In genomic region chr11:121374286-121374985, GRCh38 we compare ENCODE assay signal across 17 cellular contexts.
A peak's percentile ranks its signal among the peaks of the same experiment; 100 is the strongest.
DNase-seq lines count a peak whose midpoint lies in the region; ATAC-seq lines count a peak whose summit lies in the region.
"Had no signal": no experiment of that assay in that cellular context is flagged by ENCODE, and none has a peak within 500 bp of the region (broad histone marks: within the 10 kb centered on the region; RNA-seq: fewer than 3 reads in every experiment).

No MANE protein-coding gene starts in this region.

- peaks cover 12 to 62% of the 10 kb centered on the region in 2 donors for H3K4me1 ChIP-seq in naive thymus-derived CD4-positive, alpha-beta T cell (ENCODE audit: control insufficient read depth in 2 of 2, insufficient read depth in 2 of 2, low read length in 2 of 2)

- no peak overlapping the region for H3K4me3 ChIP-seq in naive thymus-derived CD4-positive, alpha-beta T cell (ENCODE audit: low read length)

- intact Hi-C loops in naive thymus-derived CD4-positive, alpha-beta T cell (cut with micrococcal nuclease): loop anchor here in 1 of 2 donors (5.0 kb wide), 1 partner anchor 37 kb away; no protein-coding TSS in a partner anchor

- H3K9me3 Mint-ChIP-seq in T-cell: peaks cover 0 to 2% (median 0%) of the 10 kb centered on the region in 3 donors
- H3K9me3 Mint-ChIP-seq in naive thymus-derived CD4-positive, alpha-beta T cell: peaks cover 0 to 12% (median 0%) of the 10 kb centered on the region in 11 donors
- H3K9me3 Mint-ChIP-seq: IgD-negative memory B cell had no signal

- H3K36me3 Mint-ChIP-seq in T-cell: no peaks in the 10 kb centered on the region
- H3K36me3 Mint-ChIP-seq in naive thymus-derived CD4-positive, alpha-beta T cell: peaks cover 0 to 35% (median 0%) of the 10 kb centered on the region in 5 donors

- no peak overlapping the region for H3K4me3 Mint-ChIP-seq in T-cell
- peak overlapping the region in 4 of 10 donors; percentile 3 to 83 (median 18) for H3K4me3 Mint-ChIP-seq in naive thymus-derived CD4-positive, alpha-beta T cell

- H3K9me3 ChIP-seq in KOPT-K1 (ENCODE audit: insufficient read depth, low read length, poor library complexity, severe bottlenecking): no peaks in the 10 kb centered on the region
- no peaks in the 10 kb centered on the region for H3K9me3 ChIP-seq in naive thymus-derived CD4-positive, alpha-beta T cell (ENCODE audit: control insufficient read depth in 2 of 3, low read length in 3 of 3)

- CTCF ChIA-PET in T-cell (lab: Charles Lee): interaction anchor here (0.6 to 1.1 kb wide), 2 partner anchors 39 to 948 kb away, joined by 3 read pairs; no protein-coding TSS in a partner anchor
- CTCF ChIA-PET in naive thymus-derived CD4-positive, alpha-beta T cell (lab: Charles Lee): interaction anchor here (0.7 kb wide), 1 partner anchor 22 kb away, joined by 3 read pairs; no protein-coding TSS in a partner anchor

- H3K27me3 Mint-ChIP-seq in T-cell: no peaks in the 10 kb centered on the region
- no peaks in the 10 kb centered on the region for H3K27me3 Mint-ChIP-seq in naive thymus-derived CD4-positive, alpha-beta T cell
- H3K27me3 Mint-ChIP-seq: IgD-negative memory B cell had no signal

- ATAC-seq in T-cell (replicated peaks in 1 of 4) (no peak), HG03159 (IDR thresholded peaks at IDR 0.05; ENCODE audit: unreplicated experiment) (no peak)
- no peak for ATAC-seq in naive thymus-derived CD4-positive, alpha-beta T cell

- no peaks in the 10 kb centered on the region for H3K36me3 ChIP-seq in KOPT-K1 (ENCODE audit: insufficient read depth, low read length)
- no peaks in the 10 kb centered on the region for H3K36me3 ChIP-seq in naive thymus-derived CD4-positive, alpha-beta T cell (ENCODE audit: control insufficient read depth in 2 of 3, insufficient read depth in 3 of 3, low read length in 3 of 3)

- peak overlapping the region; percentile 44 to 81 for H3K27ac Mint-ChIP-seq in T-cell
- peak overlapping the region in 8 of 9 donors; percentile 5 to 90 (median 74) for H3K27ac Mint-ChIP-seq in naive thymus-derived CD4-positive, alpha-beta T cell

- peak overlapping the region; percentile 13 for H3K27ac ChIP-seq in KOPT-K1 (ENCODE audit: low read depth, low read length, poor library complexity, severe bottlenecking)
- H3K27ac ChIP-seq in naive thymus-derived CD4-positive, alpha-beta T cell (ENCODE audit: low read depth, low read length): no peak overlapping the region
- H3K27ac ChIP-seq: 22Rv1 had no signal

- DNase-seq in NOMO-1 (lab: John Stamatoyannopoulos, UW; ENCODE audit: unreplicated experiment in 2 of 2): peak; percentile 18 to 26
- no peak for DNase-seq in NOMO-1 treated with dmso at 0.1 percent for 144 hours (lab: John Stamatoyannopoulos, UW; ENCODE audit: unreplicated experiment)
- DNase-seq in T-cell: no peak
- no peak for DNase-seq in naive thymus-derived CD4-positive, alpha-beta T cell
- no peak for DNase-seq in AML-193 (lab: John Stamatoyannopoulos, UW)
- no peak for DNase-seq in 8988T
- DNase-seq: C1 segment of cervical spinal cord, DMS79, H7, NCI-H1436 treated with DMSO at 0.1 percent for 48 hours, NCI-H2081 treated with DMSO at 0.1 percent for 48 hours, NCI-H524 treated with DMSO at 0.1 percent for 48 hours, SIG-M5 had no signal

- POLR2A ChIA-PET in T-cell (lab: Charles Lee): no interaction called here
- POLR2A ChIA-PET in naive thymus-derived CD4-positive, alpha-beta T cell (lab: Charles Lee): interaction anchor here (1.2 to 1.7 kb wide), 6 partner anchors 10 to 41 kb away, joined by 3 to 6 read pairs (median 3); no protein-coding TSS in a partner anchor

- H3K27me3 ChIP-seq in naive thymus-derived CD4-positive, alpha-beta T cell (ENCODE audit: control insufficient read depth in 2 of 2, insufficient read depth in 2 of 2, low read length in 2 of 2): no peaks in the 10 kb centered on the region

- peaks cover 64 to 79% (median 70%) of the 10 kb centered on the region in 3 donors for H3K4me1 Mint-ChIP-seq in T-cell
- peaks cover 43 to 99% (median 79%) of the 10 kb centered on the region in 7 donors for H3K4me1 Mint-ChIP-seq in naive thymus-derived CD4-positive, alpha-beta T cell

Comparison
In these comparisons a context has a peak if more than half of its experiments do, and no peak if none do; other contexts are left out.
1. DNase-seq: peak in NOMO-1 (2 of 2); none in NOMO-1 treated with dmso at 0.1 percent for 144 hours (single experiment), T-cell (0 of 34), naive thymus-derived CD4-positive, alpha-beta T cell (0 of 9), AML-193 (0 of 2) and 8988T (single experiment).